Comparison of ENCODE assay signal across 17 cellular contexts in genomic region chr20:49941456-49941855, GRCh38. TPM values are rescaled to one million over a fixed set of nuclear protein-coding genes. Genes with fewer than 3 reads are reported as not detected.
"Had no signal": no experiment of that assay in that cellular context is flagged by ENCODE, and none has a peak within 500 bp of the region (broad histone marks: within the 10 kb centered on the region; RNA-seq: fewer than 3 reads in every experiment).

No MANE protein-coding gene starts in this region.

- DNase-seq: activated CD4-positive, alpha-beta T cell treated with anti-CD3 and anti-CD28 coated beads, Interleukin-2, amount 50 U/mL, for 4 hours; activated CD4-positive, CD25-positive, alpha-beta regulatory T cell treated with anti-CD3 and anti-CD28 coated beads, Interleukin-2, amount 50 U/mL, for 72 hours; activated naive CD4-positive, alpha-beta T cell treated with anti-CD3 and anti-CD28 coated beads, Interleukin-2, amount 10 ng/mL, durations not matched to agents 7 days and 5 days; activated T-cell treated with anti-CD3 and anti-CD28 coated beads for 4 hours; amniotic stem cell; body of pancreas; caudate nucleus; foreskin melanocyte; kidney glomerular epithelial cell; mesenchymal stem cell; naive thymus-derived CD8-positive, alpha-beta T cell; occipital lobe; right cardiac atrium; thyroid gland had no signal

- H3K9me3 ChIP-seq: body of pancreas, thyroid gland, vagina had no signal

- H3K27me3 Mint-ChIP-seq: activated naive CD4-positive, alpha-beta T cell treated with anti-CD3 and anti-CD28 coated beads, Interleukin-2, amount 10 ng/mL, durations not matched to agents 7 days and 5 days; naive thymus-derived CD8-positive, alpha-beta T cell; progenitor cell of endocrine pancreas had no signal

- H3K4me2 ChIP-seq: smooth muscle cell had no signal

- H3K27ac Mint-ChIP-seq: activated naive CD4-positive, alpha-beta T cell treated with anti-CD3 and anti-CD28 coated beads, Interleukin-2, amount 10 ng/mL, durations not matched to agents 7 days and 5 days; progenitor cell of endocrine pancreas had no signal

- ATAC-seq: naive thymus-derived CD8-positive, alpha-beta T cell; right cardiac atrium had no signal

- H3K27ac ChIP-seq: thyroid gland, vagina had no signal

- H3K4me3 ChIP-seq: body of pancreas, smooth muscle cell, thyroid gland had no signal

- H3K27me3 ChIP-seq: body of pancreas, thyroid gland, vagina had no signal

- H3K9me3 Mint-ChIP-seq: activated naive CD4-positive, alpha-beta T cell treated with anti-CD3 and anti-CD28 coated beads, Interleukin-2, amount 10 ng/mL, durations not matched to agents 7 days and 5 days; naive thymus-derived CD8-positive, alpha-beta T cell had no signal

- H3K4me3 Mint-ChIP-seq: activated naive CD4-positive, alpha-beta T cell treated with anti-CD3 and anti-CD28 coated beads, Interleukin-2, amount 10 ng/mL, durations not matched to agents 7 days and 5 days had no signal

RNA-seq across cellular contexts. Expression of gene SNAI1, which starts 41.3 kb away (rescaled TPM):
- total RNA-seq: occipital lobe had no signal
